9 cellular contexts compared by ENCODE assay signal in genomic region chr17:50477976-50478375, GRCh38. TPM values are rescaled to one million over a fixed set of nuclear protein-coding genes. Genes with fewer than 3 reads are reported as not detected.
DNase-seq lines count a peak whose midpoint lies in the region; ATAC-seq and TF ChIP-seq lines count a peak whose summit lies in the region.
"Had no signal": no experiment of that assay in that cellular context is flagged by ENCODE, and none has a peak within 500 bp of the region (broad histone marks: within the 10 kb centered on the region; RNA-seq: fewer than 3 reads in every experiment).

No MANE protein-coding gene starts in this region.

- no peaks in the 10 kb centered on the region for H3K27me3 ChIP-seq in adrenal gland
- peaks cover 0 to 10% of the 10 kb centered on the region in 2 experiments for H3K27me3 ChIP-seq in mesenchymal stem cell (ENCODE audit: control insufficient read depth in 1 of 2, insufficient read depth in 1 of 2, low read length in 2 of 2)
- H3K27me3 ChIP-seq in tibial nerve = no peaks in the 10 kb centered on the region

- peak overlapping the region in 1 of 2 experiments; percentile 51 for H2BK12ac ChIP-seq in mesenchymal stem cell (ENCODE audit: low read length in 2 of 2)

- no peaks in the 10 kb centered on the region for H3K27me3 Mint-ChIP-seq in activated T-cell treated with anti-CD3 and anti-CD28 coated beads, Interleukin-2, amount 50 U/mL, for 72 hours (ENCODE audit: low read depth)

- H3K79me1 ChIP-seq in mesenchymal stem cell (replicated peaks; ENCODE audit: low read length, poor library complexity, severe bottlenecking) = peaks cover 15% of the 10 kb centered on the region

- intact Hi-C loops in adrenal gland (cut with DNase I) = loop anchor here in 1 of 2 donors (5.0 kb wide), 1 partner anchor 111 kb away; no protein-coding TSS in a partner anchor

- H3K9me3 ChIP-seq in adrenal gland (replicated peaks in 1 of 3) (no peaks in the 10 kb centered on the region), mesenchymal stem cell (ENCODE audit: control insufficient read depth, low read length) (no peaks in the 10 kb centered on the region), tibial nerve (no peaks in the 10 kb centered on the region)

- no peak overlapping the region for H3K14ac ChIP-seq in mesenchymal stem cell (ENCODE audit: low read length in 2 of 2)

- H3K4me3 ChIP-seq in adrenal gland (peak overlapping the region in 1 of 4 donors; percentile 70), mesenchymal stem cell (ENCODE audit: insufficient read depth in 1 of 2, low read depth in 1 of 2, low read length in 2 of 2) (peak overlapping the region in 1 of 2 experiments; percentile 98), tibial nerve (peak overlapping the region; percentile 58 to 85 (median 76))

- TF ChIP-seq POLR2A in adrenal gland (IDR thresholded peaks at IDR 0.05) (no peak), tibial nerve (IDR thresholded peaks at IDR 0.05) (no peak)

- peak overlapping the region; percentile 57 to 93 (median 90) for H3K27ac ChIP-seq in adrenal gland
- peak overlapping the region; percentile 69 for H3K27ac ChIP-seq in mesenchymal stem cell (ENCODE audit: low read length, poor library complexity, severe bottlenecking)
- peak overlapping the region; percentile 68 to 93 (median 84) for H3K27ac ChIP-seq in tibial nerve

- H3K36me3 ChIP-seq in adrenal gland (replicated peaks in 1 of 2) (peaks cover 0 to 19% of the 10 kb centered on the region in 2 donors), mesenchymal stem cell (ENCODE audit: control insufficient read depth in 1 of 2, insufficient read depth in 2 of 2, low read depth in 1 of 2, low read length in 2 of 2) (peaks cover 18 to 24% of the 10 kb centered on the region in 2 experiments), tibial nerve (peaks cover 0 to 30% (median 0%) of the 10 kb centered on the region in 3 donors)

- H3K4me3 Mint-ChIP-seq in activated T-cell treated with anti-CD3 and anti-CD28 coated beads, Interleukin-2, amount 50 U/mL, for 72 hours = peak overlapping the region; percentile 68 to 95

- no peak for TF ChIP-seq CTCF in adrenal gland (IDR thresholded peaks at IDR 0.05)
- TF ChIP-seq CTCF in tibial nerve (IDR thresholded peaks at IDR 0.05) = no peak

- H2AFZ ChIP-seq in mesenchymal stem cell (ENCODE audit: low read depth, low read length) = peak overlapping the region; percentile 83

- peak overlapping the region; percentile 96 for H3K9ac ChIP-seq in mesenchymal stem cell (ENCODE audit: low read length)

- H4K8ac ChIP-seq in mesenchymal stem cell (ENCODE audit: low read length) = peak overlapping the region; percentile 41

- H2BK15ac ChIP-seq in mesenchymal stem cell (ENCODE audit: low read depth, poor library complexity, severe bottlenecking) = no peak overlapping the region

- peak overlapping the region in 1 of 2 experiments; percentile 1 for H3K4ac ChIP-seq in mesenchymal stem cell (ENCODE audit: low read depth in 1 of 2, low read length in 2 of 2)

- H3K4me1 Mint-ChIP-seq in activated T-cell treated with anti-CD3 and anti-CD28 coated beads, Interleukin-2, amount 50 U/mL, for 72 hours (ENCODE audit: low read depth) = peaks cover 30% of the 10 kb centered on the region

- H2AK5ac ChIP-seq in mesenchymal stem cell (ENCODE audit: low read length, severe bottlenecking) = no peak overlapping the region

- peak overlapping the region in 1 of 2 experiments; percentile 79 for H3K18ac ChIP-seq in mesenchymal stem cell (ENCODE audit: low read depth in 1 of 2, low read length in 2 of 2)

- no peak for TF ChIP-seq EP300 in tibial nerve (IDR thresholded peaks at IDR 0.05)

- H3K4me1 ChIP-seq in adrenal gland (replicated peaks in 1 of 2) = peaks cover 16 to 22% of the 10 kb centered on the region in 2 donors
- H3K4me1 ChIP-seq in mesenchymal stem cell (ENCODE audit: control insufficient read depth, insufficient read depth, low read depth, low read length) = peaks cover 12% of the 10 kb centered on the region
- peaks cover 0 to 43% (median 13%) of the 10 kb centered on the region in 4 donors for H3K4me1 ChIP-seq in tibial nerve

- WGBS in adrenal gland, 4 donors = 73 to 90% (median 84%) methylated on average over 7 of the region's 7 CpGs
- WGBS in mesenchymal stem cell = 86% methylated on average over 7 of the region's 7 CpGs
- WGBS in tibial nerve, 2 donors = 50 to 72% methylated on average over 7 of the region's 7 CpGs

- H2BK120ac ChIP-seq in mesenchymal stem cell (ENCODE audit: low read depth, low read length) = no peak overlapping the region

- no peak for DNase-seq in activated T-cell treated with anti-CD3 and anti-CD28 coated beads, Interleukin-2, amount 50 U/mL, for 72 hours
- DNase-seq in activated T-cell treated with anti-CD3 and anti-CD28 coated beads, Interleukin-2, amount 50 U/mL, for 48 hours = no peak
- DNase-seq in adrenal gland = peak in 2 of 7 donors; percentile 27 to 31
- DNase-seq in mesenchymal stem cell = peak; percentile 17
- no peak for DNase-seq in tibial nerve (ENCODE audit: low spot score in 2 of 2)
- no peak for DNase-seq in NCI-H1417 treated with DMSO at 0.1 percent for 48 hours (lab: John Stamatoyannopoulos, UW)
- no peak for DNase-seq in SW480 (ENCODE audit: low spot score)

- H3K36me3 Mint-ChIP-seq in activated T-cell treated with anti-CD3 and anti-CD28 coated beads, Interleukin-2, amount 50 U/mL, for 72 hours (ENCODE audit: insufficient read depth in 2 of 2) = peaks cover 3 to 4% of the 10 kb centered on the region in 2 donors

- no peak overlapping the region for H4K91ac ChIP-seq in mesenchymal stem cell (ENCODE audit: low read length)

- H3K9me3 Mint-ChIP-seq in activated T-cell treated with anti-CD3 and anti-CD28 coated beads, Interleukin-2, amount 50 U/mL, for 72 hours = no peaks in the 10 kb centered on the region

- H3K23ac ChIP-seq in mesenchymal stem cell (ENCODE audit: low read length in 2 of 2) = no peak overlapping the region

- H3K27ac Mint-ChIP-seq in activated T-cell treated with anti-CD3 and anti-CD28 coated beads, Interleukin-2, amount 50 U/mL, for 72 hours = peak overlapping the region; percentile 76

- ATAC-seq in activated T-cell treated with anti-CD3 and anti-CD28 coated beads, Interleukin-2, amount 50 U/mL, for 72 hours (replicated peaks in 1 of 2) = no peak
- no peak for ATAC-seq in GM19395 (IDR thresholded peaks at IDR 0.05; ENCODE audit: unreplicated experiment)

- no peak overlapping the region for H2BK5ac ChIP-seq in mesenchymal stem cell (ENCODE audit: low read depth, low read length, poor library complexity, severe bottlenecking)

- peak overlapping the region; percentile 68 for H3K4me2 ChIP-seq in mesenchymal stem cell (ENCODE audit: low read length, poor library complexity, severe bottlenecking)

RNA-seq across cellular contexts. Expression of gene RSAD1, which starts 0.7 kb away (rescaled TPM):
- total RNA-seq in activated T-cell treated with anti-CD3 and anti-CD28 coated beads, Interleukin-2, amount 50 U/mL, for 72 hours = 10 to 100 TPM; 29.2 to 34.0 TPM
- total RNA-seq in adrenal gland = 10 to 100 TPM; 28.4 to 77.3 (median 51.8) TPM
- polyA plus RNA-seq in adrenal gland = 10 to 100 TPM; 31.6 to 69.0 (median 60.5) TPM
- 9.6 TPM for polyA plus RNA-seq in mesenchymal stem cell (2013, experiment 1 of 2)
- 9.3 TPM for polyA plus RNA-seq in mesenchymal stem cell (2013, experiment 2 of 2)
- 10 to 100 TPM; 30.8 to 61.8 (median 32.9) TPM for total RNA-seq in tibial nerve

RNA-seq across cellular contexts. Expression of gene CHAD, which starts 9.3 kb away (rescaled TPM):
- not detected for total RNA-seq in activated T-cell treated with anti-CD3 and anti-CD28 coated beads, Interleukin-2, amount 50 U/mL, for 72 hours
- 10 to 100 TPM in 2 of 8 donors, 1 to 10 TPM in 6; 2.6 to 26.6 (median 6.3) TPM for total RNA-seq in adrenal gland
- 10 to 100 TPM in 2 of 3 donors, 1 to 10 TPM in 1; 7.2 to 11.1 (median 10.9) TPM for polyA plus RNA-seq in adrenal gland
- not detected for polyA plus RNA-seq in mesenchymal stem cell (2013, experiment 1 of 2)
- not detected for polyA plus RNA-seq in mesenchymal stem cell (2013, experiment 2 of 2)
- total RNA-seq in tibial nerve = not detected
- total RNA-seq: pulmonary artery endothelial cell had no signal

RNA-seq across cellular contexts. Expression of gene MYCBPAP, which starts 30.3 kb away (rescaled TPM):
- total RNA-seq in activated T-cell treated with anti-CD3 and anti-CD28 coated beads, Interleukin-2, amount 50 U/mL, for 72 hours = 10 to 100 TPM in 1 of 2 donors, 1 to 10 TPM in 1; 8.9 to 24.3 TPM
- total RNA-seq in adrenal gland (1 to 10 TPM in 6 of 8 donors, under 1 TPM in 1, not detected in 1; 0.12 to 8.9 (median 2.3) TPM), tibial nerve (1 to 10 TPM; 1.2 to 6.8 (median 4.0) TPM)
- 1 to 10 TPM in 2 of 3 donors, under 1 TPM in 1; 0.27 to 4.4 (median 2.2) TPM for polyA plus RNA-seq in adrenal gland
- polyA plus RNA-seq in mesenchymal stem cell (2013, experiment 1 of 2) = 0.23 TPM
- 0.03 TPM for polyA plus RNA-seq in mesenchymal stem cell (2013, experiment 2 of 2)

RNA-seq across cellular contexts. Expression of gene ACSF2, which starts 52.0 kb away (rescaled TPM):
- total RNA-seq in activated T-cell treated with anti-CD3 and anti-CD28 coated beads, Interleukin-2, amount 50 U/mL, for 72 hours = 10 to 100 TPM; 30.2 to 43.0 TPM
- total RNA-seq in adrenal gland (100 to 1,000 TPM in 7 of 8 donors, 10 to 100 TPM in 1; 92.1 to 434 (median 196) TPM), tibial nerve (10 to 100 TPM; 20.5 to 69.3 (median 31.9) TPM)
- polyA plus RNA-seq in adrenal gland = 100 to 1,000 TPM in 2 of 3 donors, 10 to 100 TPM in 1; 92.5 to 306 (median 253) TPM
- 34.3 TPM for polyA plus RNA-seq in mesenchymal stem cell (2013, experiment 1 of 2)
- polyA plus RNA-seq in mesenchymal stem cell (2013, experiment 2 of 2) = 31.7 TPM

RNA-seq across cellular contexts. Expression of gene EPN3, which starts 54.6 kb away (rescaled TPM):
- total RNA-seq in activated T-cell treated with anti-CD3 and anti-CD28 coated beads, Interleukin-2, amount 50 U/mL, for 72 hours = not detected
- total RNA-seq in adrenal gland (10 to 100 TPM in 7 of 8 donors, 1 to 10 TPM in 1; 1.7 to 96.1 (median 38.2) TPM), tibial nerve (under 1 TPM in 2 of 4 donors, not detected in 2; 0.22 to 0.42 TPM)
- polyA plus RNA-seq in adrenal gland = 10 to 100 TPM in 2 of 3 donors, 1 to 10 TPM in 1; 1.2 to 32.3 (median 10.5) TPM
- polyA plus RNA-seq in mesenchymal stem cell (2013, experiment 1 of 2) = 0.01 TPM
- polyA plus RNA-seq in mesenchymal stem cell (2013, experiment 2 of 2) = not detected
